ENCODE assay signal across 31 cellular contexts in genomic region chr1:168474322-168474721, GRCh38.
"Had no signal": no experiment of that assay in that cellular context is flagged by ENCODE, and none has a peak within 500 bp of the region (broad histone marks: within the 10 kb centered on the region; RNA-seq: fewer than 3 reads in every experiment).

No MANE protein-coding gene starts in this region.

- H3K9me3 ChIP-seq: adrenal gland had no signal

- H3K27me3 ChIP-seq: adrenal gland, cardiac muscle cell had no signal

- H3K4me3 ChIP-seq: adrenal gland, cardiac muscle cell had no signal

- ATAC-seq: activated naive CD4-positive, alpha-beta T cell treated with anti-CD3 and anti-CD28 coated beads, Interleukin-2, amount 50 U/mL, for 72 hours; activated T-cell treated with anti-CD3 and anti-CD28 coated beads, Interleukin-2, amount 50 U/mL, for 4 hours; activated T-cell treated with anti-CD3 and anti-CD28 coated beads, Interleukin-2, amount 50 U/mL, for 72 hours; activated T-helper 17 cell treated with anti-CD3 and anti-CD28 coated beads, Interleukin-2, amount 50 U/mL, for 72 hours had no signal

- H3K27ac ChIP-seq: adrenal gland, cardiac muscle cell, VCaP had no signal

- DNase-seq: activated B cell treated with CpG ODN at 0.5 μM for 24 hours; activated CD4-positive, alpha-beta memory T cell treated with anti-CD3 and anti-CD28 coated beads, Interleukin-2, amount 10 ng/mL, durations not matched to agents 7 days and 5 days; activated CD4-positive, alpha-beta T cell treated with anti-CD3 and anti-CD28 coated beads for 4 hours; activated CD4-positive, alpha-beta T cell treated with anti-CD3 and anti-CD28 coated beads, Interleukin-2, amount 10 ng/mL, durations not matched to agents 7 days and 5 days; activated CD4-positive, alpha-beta T cell treated with anti-CD3 and anti-CD28 coated beads, Interleukin-2, amount 50 U/mL, for 48 hours; activated CD4-positive, CD25-positive, alpha-beta regulatory T cell treated with anti-CD3 and anti-CD28 coated beads, Interleukin-2, amount 50 U/mL, for 72 hours; activated CD8-positive, alpha-beta memory T cell treated with anti-CD3 and anti-CD28 coated beads, Interleukin-2, amount 50 U/mL, for 4 hours; activated effector memory CD4-positive, alpha-beta T cell treated with anti-CD3 and anti-CD28 coated beads, Interleukin-2, amount 50 U/mL, for 16 hours; activated gamma-delta T cell treated with Interleukin-2 at 50 U/mL for 16 hours; activated naive CD4-positive, alpha-beta T cell; activated naive CD4-positive, alpha-beta T cell treated with anti-CD3 and anti-CD28 coated beads for 36 hours; activated naive CD4-positive, alpha-beta T cell treated with anti-CD3 and anti-CD28 coated beads, Interleukin-2, amount 50 U/mL, for 16 hours; activated naive CD8-positive, alpha-beta T cell treated with anti-CD3 and anti-CD28 coated beads for 36 hours; activated T-cell treated with anti-CD3 and anti-CD28 coated beads for 4 hours; activated T-cell treated with anti-CD3 and anti-CD28 coated beads, Interleukin-2, amount 50 U/mL, for 1 hour; activated T-cell treated with anti-CD3 and anti-CD28 coated beads, Interleukin-2, amount 50 U/mL, for 4 hours; activated T-cell treated with anti-CD3 and anti-CD28 coated beads, Interleukin-2, amount 50 U/mL, for 72 hours; adrenal gland; amniotic stem cell; aorta; caudate nucleus; cerebellar nuclear complex; T-helper 1 cell; T-helper 2 cell; T-helper 9 cell had no signal

- FAIRE-seq: bronchial epithelial cell, TTC549 had no signal

- H3K36me3 ChIP-seq: adrenal gland, cardiac muscle cell had no signal
